Comparison of ENCODE assay signal across 15 cellular contexts in the genomic region with DNA sequence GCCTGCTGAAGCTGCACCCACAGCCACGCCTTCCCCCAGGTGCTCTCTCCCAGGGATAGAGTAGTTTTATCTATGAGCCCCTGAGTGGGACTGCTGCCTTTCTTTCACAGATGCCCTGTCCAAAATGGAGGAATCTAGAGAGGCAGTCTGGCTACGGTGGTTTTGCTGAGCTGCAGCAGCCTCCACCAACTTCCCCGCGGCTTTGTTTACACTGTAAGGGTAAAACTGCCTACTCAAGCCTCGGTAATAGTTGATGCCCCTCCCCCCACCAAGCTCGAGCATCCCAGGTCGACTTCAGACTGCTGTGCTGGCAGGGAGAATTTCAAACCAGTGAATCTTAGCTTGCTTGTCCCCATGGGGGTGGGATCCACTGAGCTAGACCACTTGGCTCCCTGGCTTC.
A peak's percentile ranks its signal among the peaks of the same experiment; 100 is the strongest.
DNase-seq lines count a peak whose midpoint lies in the region; ATAC-seq, FAIRE-seq and TF ChIP-seq lines count a peak whose summit lies in the region.
"Had no signal": no experiment of that assay in that cellular context is flagged by ENCODE, and none has a peak within 500 bp of the region (broad histone marks: within the 10 kb centered on the region; RNA-seq: fewer than 3 reads in every experiment).

No MANE protein-coding gene starts in this region.

- no peak overlapping the region for H3K27ac ChIP-seq in HEK293 (ENCODE audit: extremely low read depth, low read depth, low read length)
- no peak overlapping the region for H3K27ac ChIP-seq in pancreas

- H3K4me3 ChIP-seq in HEK293 (ENCODE audit: low read depth, low read length), result no peak overlapping the region
- H3K4me3 ChIP-seq in NT2/D1 (ENCODE audit: insufficient read length, low read depth), result no peak overlapping the region
- H3K4me3 ChIP-seq in pancreas, result no peak overlapping the region

- no peaks in the 10 kb centered on the region for H3K4me1 ChIP-seq in HEK293 (ENCODE audit: control insufficient read depth, insufficient read depth, low read length)
- H3K4me1 ChIP-seq in NT2/D1 (ENCODE audit: insufficient read depth, insufficient read length), result peaks cover 4% of the 10 kb centered on the region
- no peaks in the 10 kb centered on the region for H3K4me1 ChIP-seq in pancreas
- H3K4me1 ChIP-seq: Caco-2 had no signal

- peak overlapping the region; percentile 42 for H3K9ac ChIP-seq in NT2/D1 (ENCODE audit: insufficient read length, low read depth)

- H3K27me3 ChIP-seq in NT2/D1 (ENCODE audit: insufficient read depth, insufficient read length) (no peaks in the 10 kb centered on the region), pancreas (no peaks in the 10 kb centered on the region)

- H3K9me3 ChIP-seq in HEK293 (ENCODE audit: control insufficient read depth, insufficient read depth, low read depth, low read length), result no peaks in the 10 kb centered on the region
- H3K9me3 ChIP-seq in NT2/D1 (ENCODE audit: insufficient read depth, low read length), result no peaks in the 10 kb centered on the region
- no peaks in the 10 kb centered on the region for H3K9me3 ChIP-seq in pancreas
- H3K9me3 ChIP-seq: Caco-2 had no signal

- POLR2A ChIA-PET in HEK293 (lab: Yijun Ruan, JAX), result no interaction called here

- no peak for TF ChIP-seq CTCF in HEK293 (tag by site-specific recombination; IDR thresholded peaks at IDR 0.05)
- no peak for TF ChIP-seq CTCF in pancreas (IDR thresholded peaks at IDR 0.05)

- FAIRE-seq in pancreas (lab: Jason Lieb, UNC), result no peak

- 47 to 50% methylated on average over 7 of the region's 7 CpGs for WGBS in pancreas, 2 donors

- intact Hi-C loops in pancreas (cut with DNase I), result no loop called here

- H3K36me3 ChIP-seq in HEK293 (ENCODE audit: control insufficient read depth in 2 of 2, insufficient read depth in 1 of 2, low read length in 2 of 2) (no peaks in the 10 kb centered on the region), NT2/D1 (ENCODE audit: insufficient read depth, insufficient read length, low read length) (peaks cover 2% of the 10 kb centered on the region), pancreas (no peaks in the 10 kb centered on the region)

- peak; percentile 1 for DNase-seq in DMS53 treated with DMSO at 0.1 percent for 48 hours (lab: John Stamatoyannopoulos, UW; ENCODE audit: unreplicated experiment)
- peak; percentile 18 for DNase-seq in NT2/D1 (ENCODE audit: low read depth, low spot score)
- DNase-seq in left kidney (ENCODE audit: low read depth, low spot score), result peak; percentile 8
- DNase-seq in D341Med (ENCODE audit: low spot score), result no peak
- DNase-seq in pancreas, result no peak
- no peak for DNase-seq in DMS 273 (lab: John Stamatoyannopoulos, UW; ENCODE audit: unreplicated experiment)
- DNase-seq: AML-193, Caco-2, DMS79, HFFc6, Karpas-422, NCI-H1105 treated with DMSO at 0.1 percent for 48 hours, NCI-H2029, SIG-M5 had no signal

- CTCF ChIA-PET in HEK293 (lab: Yijun Ruan, JAX), result no interaction called here

- ATAC-seq in pancreas, result no peak

TF ChIP-seq in HEK293, 187 proteins besides CTCF, POLR2A, EP300 and RAD21:
- TF ChIP-seq, protein P1, sequence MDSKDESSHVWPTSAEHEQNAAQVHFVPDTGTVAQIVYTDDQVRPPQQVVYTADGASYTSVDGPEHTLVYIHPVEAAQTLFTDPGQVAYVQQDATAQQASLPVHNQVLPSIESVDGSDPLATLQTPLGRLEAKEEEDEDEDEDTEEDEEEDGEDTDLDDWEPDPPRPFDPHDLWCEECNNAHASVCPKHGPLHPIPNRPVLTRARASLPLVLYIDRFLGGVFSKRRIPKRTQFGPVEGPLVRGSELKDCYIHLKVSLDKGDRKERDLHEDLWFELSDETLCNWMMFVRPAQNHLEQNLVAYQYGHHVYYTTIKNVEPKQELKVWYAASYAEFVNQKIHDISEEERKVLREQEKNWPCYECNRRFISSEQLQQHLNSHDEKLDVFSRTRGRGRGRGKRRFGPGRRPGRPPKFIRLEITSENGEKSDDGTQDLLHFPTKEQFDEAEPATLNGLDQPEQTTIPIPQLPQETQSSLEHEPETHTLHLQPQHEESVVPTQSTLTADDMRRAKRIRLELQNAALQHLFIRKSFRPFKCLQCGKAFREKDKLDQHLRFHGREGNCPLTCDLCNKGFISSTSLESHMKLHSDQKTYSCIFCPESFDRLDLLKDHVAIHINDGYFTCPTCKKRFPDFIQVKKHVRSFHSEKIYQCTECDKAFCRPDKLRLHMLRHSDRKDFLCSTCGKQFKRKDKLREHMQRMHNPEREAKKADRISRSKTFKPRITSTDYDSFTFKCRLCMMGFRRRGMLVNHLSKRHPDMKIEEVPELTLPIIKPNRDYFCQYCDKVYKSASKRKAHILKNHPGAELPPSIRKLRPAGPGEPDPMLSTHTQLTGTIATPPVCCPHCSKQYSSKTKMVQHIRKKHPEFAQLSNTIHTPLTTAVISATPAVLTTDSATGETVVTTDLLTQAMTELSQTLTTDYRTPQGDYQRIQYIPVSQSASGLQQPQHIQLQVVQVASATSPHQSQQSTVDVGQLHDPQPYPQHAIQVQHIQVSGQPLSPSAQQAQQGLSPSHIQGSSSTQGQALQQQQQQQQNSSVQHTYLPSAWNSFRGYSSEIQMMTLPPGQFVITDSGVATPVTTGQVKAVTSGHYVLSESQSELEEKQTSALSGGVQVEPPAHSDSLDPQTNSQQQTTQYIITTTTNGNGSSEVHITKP (tag by site-specific recombination; IDR thresholded peaks at IDR 0.05), result peak; percentile 31; the same call in 1 of the 2 replicates
- no peak for TF ChIP-seq ZNF433 (tag by site-specific recombination; IDR thresholded peaks at IDR 0.05; ENCODE audit: low read depth)
- TF ChIP-seq SP2 (tag by site-specific recombination; IDR thresholded peaks at IDR 0.05), result no peak

Comparison
In these comparisons a context has a peak if more than half of its experiments do, and no peak if none do; other contexts are left out.
1. DNase-seq: peak in DMS53 treated with DMSO at 0.1 percent for 48 hours (single experiment), NT2/D1 (single experiment) and left kidney (single experiment); none in D341Med (single experiment), pancreas (0 of 6) and DMS 273 (single experiment).